Comparison of ENCODE assay signal across 20 cellular contexts in genomic region chr5:162956570-162956969, GRCh38.
DNase-seq lines count a peak whose midpoint lies in the region; ATAC-seq and TF ChIP-seq lines count a peak whose summit lies in the region.
"Had no signal": no experiment of that assay in that cellular context is flagged by ENCODE, and none has a peak within 500 bp of the region (broad histone marks: within the 10 kb centered on the region; RNA-seq: fewer than 3 reads in every experiment).

No MANE protein-coding gene starts in this region.

- H3K9me3 Mint-ChIP-seq in nephron progenitor cell: peaks cover 9% of the 10 kb centered on the region

- peaks cover 4% of the 10 kb centered on the region for H3K9me3 ChIP-seq in RWPE2 (ENCODE audit: severe bottlenecking)
- H3K9me3 ChIP-seq in SJCRH30 (replicated peaks): no peaks in the 10 kb centered on the region
- H3K9me3 ChIP-seq in heart left ventricle: no peaks in the 10 kb centered on the region
- H3K9me3 ChIP-seq: SK-N-SH had no signal

- ATAC-seq in HG02759 (IDR thresholded peaks at IDR 0.05; ENCODE audit: unreplicated experiment): peak; percentile 64
- 0 out of 3 replicates have a peak, but pooled peaks have one; percentile 42 for ATAC-seq in RWPE2 (ENCODE audit: low read depth)
- ATAC-seq in heart left ventricle: no peak
- ATAC-seq: Right ventricle myocardium inferior had no signal

- no peaks in the 10 kb centered on the region for H3K27me3 Mint-ChIP-seq in nephron progenitor cell (ENCODE audit: low read depth, poor library complexity)
- H3K27me3 Mint-ChIP-seq: CD4-positive, alpha-beta memory T cell had no signal

- no peaks in the 10 kb centered on the region for H3K36me3 Mint-ChIP-seq in nephron progenitor cell (ENCODE audit: low read depth)
- H3K36me3 Mint-ChIP-seq: CD4-positive, alpha-beta memory T cell had no signal

- DNase-seq in GM10248 (ENCODE audit: extremely low spot score) (no peak), RWPE2 (ENCODE audit: low spot score) (no peak), nephron progenitor cell (no peak), SJCRH30 (no peak), brain microvascular endothelial cell (no peak), heart left ventricle (no peak)
- DNase-seq: ACHN; CD4-positive, alpha-beta memory T cell; EL; HFFc6; Kasumi-1; MV-4-11; NCI-H1436; NCI-H2029 treated with DMSO at 0.1 percent for 48 hours; NCI-H524 treated with DMSO at 0.1 percent for 48 hours; NK-92 treated with Interleukin-12 subunit alpha and Interleukin-12 subunit beta, amount 100 ng/mL, for 24 hours; SK-N-SH; T-helper 1 cell had no signal

- H3K27ac ChIP-seq in RWPE2 (ENCODE audit: poor library complexity, severe bottlenecking) (no peak overlapping the region), SJCRH30 (no peak overlapping the region), brain microvascular endothelial cell (no peak overlapping the region), heart left ventricle (no peak overlapping the region)

- H3K27ac Mint-ChIP-seq in nephron progenitor cell: no peak overlapping the region
- H3K27ac Mint-ChIP-seq: CD4-positive, alpha-beta memory T cell; HFFc6 had no signal

- intact Hi-C loops in heart left ventricle (cut with DNase I): no loop called here

- POLR2A ChIA-PET in GM10248 (lab: Yijun Ruan, JAX): no interaction called here

- no peak overlapping the region for H3K4me3 Mint-ChIP-seq in nephron progenitor cell
- H3K4me3 Mint-ChIP-seq: CD4-positive, alpha-beta memory T cell; HFFc6 had no signal

- in situ Hi-C loops in brain microvascular endothelial cell (cut with HindIII; ENCODE audit: low pct_ligation_motif_present, low sequenced_read_pairs): no loop called here

- CTCF ChIA-PET in GM10248 (lab: Yijun Ruan, JAX): interaction anchor here (0.6 to 1.0 kb wide), 2 partner anchors 34 to 452 kb away, joined by 3 read pairs; no protein-coding TSS in a partner anchor

- H3K4me1 ChIP-seq in RWPE2 (ENCODE audit: insufficient read depth, poor library complexity, severe bottlenecking): no peaks in the 10 kb centered on the region
- no peaks in the 10 kb centered on the region for H3K4me1 ChIP-seq in SJCRH30
- no peaks in the 10 kb centered on the region for H3K4me1 ChIP-seq in heart left ventricle

- no peaks in the 10 kb centered on the region for H3K4me1 Mint-ChIP-seq in nephron progenitor cell
- H3K4me1 Mint-ChIP-seq: CD4-positive, alpha-beta memory T cell had no signal

- TF ChIP-seq CTCF in GM10248 (IDR thresholded peaks at IDR 0.05; ENCODE audit: control extremely low read depth, extremely low read depth, low read depth, missing control alignments): peak; percentile 9
- TF ChIP-seq CTCF in RWPE2 (IDR thresholded peaks at IDR 0.05; ENCODE audit: poor library complexity, severe bottlenecking): no peak
- peak; percentile 9 for TF ChIP-seq CTCF in nephron progenitor cell (IDR thresholded peaks at IDR 0.05)
- no peak for TF ChIP-seq CTCF in brain microvascular endothelial cell (IDR thresholded peaks at IDR 0.05; ENCODE audit: low read depth, low read length, missing control alignments)
- no peak for TF ChIP-seq CTCF in heart left ventricle (IDR thresholded peaks at IDR 0.05)

- H3K4me3 ChIP-seq in RWPE2 (ENCODE audit: severe bottlenecking): no peak overlapping the region
- H3K4me3 ChIP-seq in SJCRH30: no peak overlapping the region
- no peak overlapping the region for H3K4me3 ChIP-seq in brain microvascular endothelial cell (ENCODE audit: low read depth, low read length)
- H3K4me3 ChIP-seq in heart left ventricle: no peak overlapping the region

- no peak for TF ChIP-seq POLR2A in heart left ventricle (IDR thresholded peaks at IDR 0.05)

- 75 to 88% (median 81%) methylated on average over 1 of the region's 1 CpG for WGBS in heart left ventricle, 4 donors

- H3K27me3 ChIP-seq in RWPE2 (ENCODE audit: insufficient read depth, poor library complexity, severe bottlenecking) (peaks cover 8% of the 10 kb centered on the region), SJCRH30 (no peaks in the 10 kb centered on the region), brain microvascular endothelial cell (replicated peaks) (no peaks in the 10 kb centered on the region), heart left ventricle (no peaks in the 10 kb centered on the region)

- H3K36me3 ChIP-seq in RWPE2 (ENCODE audit: low read depth) (no peaks in the 10 kb centered on the region), SJCRH30 (no peaks in the 10 kb centered on the region), brain microvascular endothelial cell (replicated peaks) (no peaks in the 10 kb centered on the region), heart left ventricle (no peaks in the 10 kb centered on the region)

Comparison
In these comparisons a context has a peak if more than half of its experiments do, and no peak if none do; other contexts are left out.
1. CTCF ChIP-seq: peak in GM10248 (single experiment) and nephron progenitor cell (single experiment); none in RWPE2 (single experiment), brain microvascular endothelial cell (single experiment) and heart left ventricle (0 of 12).
2. ATAC-seq: peak in HG02759 (single experiment) and RWPE2 (single experiment); none in heart left ventricle (0 of 4).